In the genomic region with DNA sequence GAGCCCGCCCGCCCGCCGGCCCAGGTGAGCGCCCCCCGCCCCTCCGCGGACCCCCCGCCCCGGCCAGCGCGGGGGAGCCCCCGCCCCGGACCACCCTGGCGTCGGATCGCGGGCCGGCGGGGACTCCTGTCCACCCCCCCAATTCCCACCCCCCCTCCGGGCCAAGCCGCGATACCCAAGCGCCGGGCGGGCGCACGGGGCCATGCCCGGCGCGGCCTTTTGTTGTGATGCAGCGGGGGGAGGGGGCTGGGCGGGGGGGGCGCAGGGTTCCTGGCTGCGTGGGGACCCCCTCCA, we compare ENCODE assay signal across 8 cellular contexts. TPM values are rescaled to one million over a fixed set of nuclear protein-coding genes. Genes with fewer than 3 reads are reported as not detected.
DNase-seq lines count a peak whose midpoint lies in the region; ATAC-seq and TF ChIP-seq lines count a peak whose summit lies in the region.

No MANE protein-coding gene starts in this region.

- H3K27ac ChIP-seq in PC-9, result no peak overlapping the region
- H3K27ac ChIP-seq in gastrocnemius medialis, result peak overlapping the region; percentile 25 to 69 (median 56)
- no peak overlapping the region for H3K27ac ChIP-seq in CD4-positive, alpha-beta T cell (ENCODE audit: low read depth, low read length)

- POLR2A ChIA-PET in PC-9 (lab: Charles Lee; ENCODE audit: unreplicated experiment), result interaction anchor here (0.6 to 1.1 kb wide), 4 partner anchors 26 to 56 kb away, joined by 4 to 8 read pairs (median 6); no protein-coding TSS in a partner anchor
- POLR2A ChIA-PET in CD4-positive, alpha-beta T cell (lab: Charles Lee), result interaction anchor here (0.6 kb wide), 1 partner anchor 13 kb away, joined by 3 read pairs; no protein-coding TSS in a partner anchor
- POLR2A ChIA-PET in activated CD8-positive, alpha-beta T cell treated with anti-CD3 and anti-CD28 coated beads, Interleukin-2, amount 10 ng/mL, durations not matched to agents 7 days and 5 days (lab: Charles Lee), result interaction anchor here (1.1 kb wide), 1 partner anchor 57 kb away, joined by 3 read pairs; a partner anchor contains a TSS

- in situ Hi-C loops in gastrocnemius medialis (cut with MboI; ENCODE audit: low sequenced_read_pairs in 4 of 4), result no loop called here

- H3K9me3 ChIP-seq in PC-9 (ENCODE audit: insufficient read depth, low read depth) (no peaks in the 10 kb centered on the region), gastrocnemius medialis (no peaks in the 10 kb centered on the region)
- H3K9me3 ChIP-seq in CD4-positive, alpha-beta T cell (ENCODE audit: control insufficient read depth, low read length), result no peaks in the 10 kb centered on the region

- intact Hi-C loops in PC-9 (cut with micrococcal nuclease; ENCODE audit: unreplicated experiment), result loop anchor here (2.0 kb wide), 1 partner anchor 51 kb away; no protein-coding TSS in a partner anchor
- intact Hi-C loops in gastrocnemius medialis (cut with DNase I; ENCODE audit: low total_unique reads), result no loop called here
- intact Hi-C loops in CD4-positive, alpha-beta T cell (cut with DNase I, micrococcal nuclease), result loop anchor here in 1 of 2 experiments (5.0 kb wide), 1 partner anchor 54 kb away; no protein-coding TSS in a partner anchor

- no peaks in the 10 kb centered on the region for H3K36me3 Mint-ChIP-seq in CD4-positive, alpha-beta T cell (ENCODE audit: low read depth)
- H3K36me3 Mint-ChIP-seq in activated CD8-positive, alpha-beta T cell treated with anti-CD3 and anti-CD28 coated beads, Interleukin-2, amount 10 ng/mL, durations not matched to agents 7 days and 5 days (ENCODE audit: low read depth), result no peaks in the 10 kb centered on the region

- no TSS peak for BruUV-seq in PC-9 (replicated peaks; lab: Mats Ljungman, UMichigan)

- DNase-seq in GM03348 (ENCODE audit: low spot score) (peak; percentile 66), PC-9 (no peak), fibroblast of mammary gland (ENCODE audit: low read depth) (no peak), gastrocnemius medialis (no peak), T-helper 1 cell (no peak)
- DNase-seq in activated effector memory CD4-positive, alpha-beta T cell treated with Interleukin-2 at 50 U/mL for 16 hours, result no peak
- DNase-seq in CD4-positive, alpha-beta T cell, result no peak
- DNase-seq in activated CD8-positive, alpha-beta T cell treated with anti-CD3 and anti-CD28 coated beads, Interleukin-2, amount 10 ng/mL, durations not matched to agents 7 days and 5 days, result no peak

- H3K9me3 Mint-ChIP-seq in CD4-positive, alpha-beta T cell, result no peaks in the 10 kb centered on the region
- H3K9me3 Mint-ChIP-seq in activated CD8-positive, alpha-beta T cell treated with anti-CD3 and anti-CD28 coated beads, Interleukin-2, amount 10 ng/mL, durations not matched to agents 7 days and 5 days (ENCODE audit: insufficient read depth), result no peaks in the 10 kb centered on the region

- H3K4me2 ChIP-seq in PC-9, result peak overlapping the region; percentile 99; the same call in 1 of the 2 replicates

- TF ChIP-seq POLR2A in gastrocnemius medialis (IDR thresholded peaks at IDR 0.05), result no peak

- H3K4me3 ChIP-seq in PC-9 (peak overlapping the region; percentile 76), fibroblast of mammary gland (ENCODE audit: control insufficient read depth, low read depth, low read length) (peak overlapping the region; percentile 55), gastrocnemius medialis (peak overlapping the region; percentile 42 to 65 (median 56))

- H3K27me3 Mint-ChIP-seq in CD4-positive, alpha-beta T cell, result no peaks in the 10 kb centered on the region
- no peaks in the 10 kb centered on the region for H3K27me3 Mint-ChIP-seq in activated CD8-positive, alpha-beta T cell treated with anti-CD3 and anti-CD28 coated beads, Interleukin-2, amount 10 ng/mL, durations not matched to agents 7 days and 5 days (ENCODE audit: low read depth)

- no peak overlapping the region for H3K4me3 Mint-ChIP-seq in CD4-positive, alpha-beta T cell
- H3K4me3 Mint-ChIP-seq in activated CD8-positive, alpha-beta T cell treated with anti-CD3 and anti-CD28 coated beads, Interleukin-2, amount 10 ng/mL, durations not matched to agents 7 days and 5 days, result no peak overlapping the region

- peaks cover 21% of the 10 kb centered on the region for H3K4me1 Mint-ChIP-seq in CD4-positive, alpha-beta T cell (ENCODE audit: low read depth)
- H3K4me1 Mint-ChIP-seq in activated CD8-positive, alpha-beta T cell treated with anti-CD3 and anti-CD28 coated beads, Interleukin-2, amount 10 ng/mL, durations not matched to agents 7 days and 5 days (ENCODE audit: low read depth), result peaks cover 36% of the 10 kb centered on the region

- H3K9me2 ChIP-seq in PC-9 (ENCODE audit: insufficient read depth), result no peaks in the 10 kb centered on the region

- CTCF ChIA-PET in PC-9 (lab: Charles Lee), result no interaction called here
- CTCF ChIA-PET in CD4-positive, alpha-beta T cell (lab: Charles Lee), result no interaction called here
- CTCF ChIA-PET in activated CD8-positive, alpha-beta T cell treated with anti-CD3 and anti-CD28 coated beads, Interleukin-2, amount 10 ng/mL, durations not matched to agents 7 days and 5 days (lab: Charles Lee), result no interaction called here

- TF ChIP-seq CTCF in PC-9 (conservative IDR thresholded peaks at IDR 0.05) (no peak), fibroblast of mammary gland (conservative IDR thresholded peaks at IDR 0.05; ENCODE audit: control insufficient read depth, insufficient read depth, low read depth, low read length) (no peak), gastrocnemius medialis (IDR thresholded peaks at IDR 0.05 in 4 of 5, conservative IDR thresholded peaks at IDR 0.05 in 1 of 5) (no peak)
- TF ChIP-seq CTCF in CD4-positive, alpha-beta T cell (IDR thresholded peaks at IDR 0.05), result no peak

- H4K20me1 ChIP-seq in PC-9 (ENCODE audit: insufficient read depth), result no peaks in the 10 kb centered on the region

- H2AFZ ChIP-seq in PC-9, result no peak overlapping the region

- ATAC-seq in gastrocnemius medialis, result no peak
- no peak for ATAC-seq in CD4-positive, alpha-beta T cell (ENCODE audit: poor library complexity)
- no peak for ATAC-seq in activated CD8-positive, alpha-beta T cell treated with anti-CD3 and anti-CD28 coated beads, Interleukin-2, amount 10 ng/mL, durations not matched to agents 7 days and 5 days

- H3K36me3 ChIP-seq in PC-9 (ENCODE audit: low read depth) (no peaks in the 10 kb centered on the region), gastrocnemius medialis (no peaks in the 10 kb centered on the region)

- H3K4me1 ChIP-seq in PC-9 (replicated peaks; ENCODE audit: insufficient read depth) (peaks cover 26% of the 10 kb centered on the region), gastrocnemius medialis (no peaks in the 10 kb centered on the region)

- peaks cover 39% of the 10 kb centered on the region; the same call in 1 of the 2 replicates for H3F3A ChIP-seq in PC-9 (ENCODE audit: insufficient read depth, low read depth)

- H3K27ac Mint-ChIP-seq in CD4-positive, alpha-beta T cell, result no peak overlapping the region
- H3K27ac Mint-ChIP-seq in activated CD8-positive, alpha-beta T cell treated with anti-CD3 and anti-CD28 coated beads, Interleukin-2, amount 10 ng/mL, durations not matched to agents 7 days and 5 days, result no peak overlapping the region

- H3K79me2 ChIP-seq in PC-9 (ENCODE audit: low read depth), result 0 out of 2 replicates have a peak, but pooled peaks cover 5% of the 10 kb centered on the region

- H3K27me3 ChIP-seq in PC-9 (ENCODE audit: insufficient read depth, low read depth), result no peaks in the 10 kb centered on the region
- H3K27me3 ChIP-seq in gastrocnemius medialis, result peaks cover 3 to 13% (median 10%) of the 10 kb centered on the region in 3 donors
- H3K27me3 ChIP-seq in CD4-positive, alpha-beta T cell (ENCODE audit: control insufficient read depth, insufficient read depth, low read length), result no peaks in the 10 kb centered on the region

RNA-seq across cellular contexts. Expression of a gene that starts 0.2 kb away (rescaled TPM):
- total RNA-seq in PC-9 (2021), result 56.8 and 58.4 TPM in 2 replicates
- 1 to 10 TPM; 1.0 to 2.3 (median 1.8) TPM for total RNA-seq in gastrocnemius medialis
- total RNA-seq in CD4-positive, alpha-beta T cell, result 1 to 10 TPM; 2.5 to 3.1 TPM
- 1 to 10 TPM; 3.2 to 6.5 TPM for total RNA-seq in activated CD8-positive, alpha-beta T cell treated with anti-CD3 and anti-CD28 coated beads, Interleukin-2, amount 10 ng/mL, durations not matched to agents 7 days and 5 days

RNA-seq across cellular contexts. Expression of a gene that starts 56.7 kb away (rescaled TPM):
- total RNA-seq in PC-9 (2021) (44.6 and 65.7 TPM in 2 replicates), gastrocnemius medialis (10 to 100 TPM in 1 of 4 donors, 1 to 10 TPM in 3; 6.6 to 11.8 (median 7.5) TPM)
- total RNA-seq in CD4-positive, alpha-beta T cell, result 1 to 10 TPM; 3.5 to 4.2 TPM
- 10 to 100 TPM; 10.1 to 10.9 TPM for total RNA-seq in activated CD8-positive, alpha-beta T cell treated with anti-CD3 and anti-CD28 coated beads, Interleukin-2, amount 10 ng/mL, durations not matched to agents 7 days and 5 days

Comparison
In these comparisons a context has a peak if more than half of its experiments do, and no peak if none do; other contexts are left out.
1. H3K27ac ChIP-seq: peak in gastrocnemius medialis (4 of 4); none in PC-9 (single experiment) and CD4-positive, alpha-beta T cell (single experiment).
2. Peak in every context shown above with its lines, with median percentiles within 50 percentile points of each other: H3K4me3 ChIP-seq.